Comparison of ENCODE assay signal across 9 cellular contexts in the genomic region with DNA sequence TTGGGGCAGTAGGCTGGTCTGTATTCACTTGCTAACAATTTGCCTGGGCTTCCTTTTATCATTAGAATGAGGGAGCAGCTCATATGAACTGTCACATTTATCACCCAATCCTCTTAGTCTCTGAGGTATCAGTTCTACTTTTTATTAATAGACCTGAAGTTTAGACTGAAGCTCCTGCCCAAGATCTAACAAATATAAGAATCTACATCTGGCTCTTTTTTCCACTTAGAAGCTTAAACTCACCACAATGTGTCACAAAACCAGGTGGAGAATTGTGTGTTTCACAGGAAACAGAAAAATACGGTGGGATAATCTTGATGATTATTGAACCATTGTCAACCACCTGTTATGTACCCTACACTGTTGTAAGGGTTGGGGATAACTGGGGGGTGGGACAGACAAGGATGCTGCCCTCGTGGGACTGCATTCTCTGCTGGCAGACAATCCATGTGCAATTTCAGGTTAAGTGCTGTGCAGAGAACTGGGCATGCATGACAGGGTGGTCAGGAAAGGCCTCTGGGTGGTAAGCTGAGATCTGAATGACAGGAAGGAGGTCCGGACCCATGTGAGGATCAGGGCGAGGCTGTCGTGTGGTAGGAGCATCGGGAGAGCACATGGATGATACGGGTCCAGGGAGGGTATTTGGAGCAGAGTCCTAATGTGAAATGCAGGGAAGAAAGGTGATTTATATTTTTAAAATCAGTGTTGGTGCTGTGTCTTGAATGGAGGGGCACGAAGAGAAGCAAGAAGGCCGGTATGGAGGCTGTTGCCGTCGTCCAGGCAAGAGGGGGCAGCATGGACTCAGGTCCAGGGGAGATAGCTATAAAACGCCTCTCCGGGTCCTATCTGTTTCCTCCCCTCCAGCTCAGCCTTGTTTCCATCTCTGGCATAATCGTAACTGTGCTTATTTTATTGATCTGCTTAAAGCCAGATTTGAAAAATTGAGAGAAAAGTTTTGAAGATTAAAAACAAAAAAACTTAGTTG. TPM values are rescaled to one million over a fixed set of nuclear protein-coding genes. Genes with fewer than 3 reads are reported as not detected.
DNase-seq lines count a peak whose midpoint lies in the region; ATAC-seq and TF ChIP-seq lines count a peak whose summit lies in the region.
"Had no signal": no experiment of that assay in that cellular context is flagged by ENCODE, and none has a peak within 500 bp of the region (broad histone marks: within the 10 kb centered on the region; RNA-seq: fewer than 3 reads in every experiment).

No MANE protein-coding gene starts in this region.

- 20 to 41% methylated on average over 14 of the region's 14 CpGs for WGBS in sigmoid colon, 2 donors

- H3K4me1 ChIP-seq in Karpas-422 (ENCODE audit: low read length) (peaks cover 30% of the 10 kb centered on the region), sigmoid colon (no peaks in the 10 kb centered on the region)

- no peaks in the 10 kb centered on the region for H3K9me3 ChIP-seq in Karpas-422 (ENCODE audit: low read length)
- no peaks in the 10 kb centered on the region for H3K9me3 ChIP-seq in sigmoid colon

- no peaks in the 10 kb centered on the region for H3K9me2 ChIP-seq in Karpas-422 (replicated peaks; ENCODE audit: insufficient read depth, low read length)

- DNase-seq in Karpas-422 (peak; percentile 70), left lobe of liver (ENCODE audit: low spot score) (no peak), GDM1 (lab: John Stamatoyannopoulos, UW) (no peak), HUDEP-2 (lab: John Stamatoyannopoulos, UW; ENCODE audit: unreplicated experiment in 76 of 76) (no peak), sigmoid colon (no peak)
- DNase-seq in activated T-cell treated with anti-CD3 and anti-CD28 coated beads, Interleukin-2, amount 50 U/mL, for 1 hour: no peak

- no peak for TF ChIP-seq POLR2A in sigmoid colon (IDR thresholded peaks at IDR 0.05)

- peaks cover 26% of the 10 kb centered on the region for H3K36me3 ChIP-seq in Karpas-422 (ENCODE audit: insufficient read depth, low read length)
- H3K36me3 ChIP-seq in sigmoid colon: peaks cover 0 to 47% (median 15%) of the 10 kb centered on the region in 4 donors

- H3K27ac ChIP-seq in Karpas-422 (ENCODE audit: low read length) (no peak overlapping the region), sigmoid colon (no peak overlapping the region)
- H3K27ac ChIP-seq: VCaP had no signal

- peak; percentile 80 for ATAC-seq in GM18499 (IDR thresholded peaks at IDR 0.05; ENCODE audit: insufficient read depth, unreplicated experiment)
- ATAC-seq in GM21825 (IDR thresholded peaks at IDR 0.05; ENCODE audit: unreplicated experiment): peak; percentile 76
- peak; percentile 32 for ATAC-seq in left lobe of liver

- TF ChIP-seq EP300 in sigmoid colon (IDR thresholded peaks at IDR 0.05): no peak

- TF ChIP-seq CTCF in sigmoid colon (IDR thresholded peaks at IDR 0.05): no peak

- H3K4me2 ChIP-seq in Karpas-422 (ENCODE audit: low read depth, low read length, poor library complexity, severe bottlenecking): peak overlapping the region; percentile 1

- no peak overlapping the region for H2AFZ ChIP-seq in Karpas-422 (ENCODE audit: low read length)

- intact Hi-C loops in sigmoid colon (cut with DNase I): loop anchor here (2.0 kb wide), 1 partner anchor 175 kb away; no protein-coding TSS in a partner anchor

- H3K4me3 ChIP-seq in Karpas-422 (ENCODE audit: low read length): no peak overlapping the region
- no peak overlapping the region for H3K4me3 ChIP-seq in sigmoid colon

- no peak overlapping the region for H3K9ac ChIP-seq in Karpas-422 (ENCODE audit: low read length)

- no peaks in the 10 kb centered on the region for H3K27me3 ChIP-seq in Karpas-422 (ENCODE audit: low read length)
- H3K27me3 ChIP-seq in sigmoid colon: no peaks in the 10 kb centered on the region

- peaks cover 4% of the 10 kb centered on the region; the same call in 1 of the 2 replicates for H3K79me2 ChIP-seq in Karpas-422 (ENCODE audit: low read length)

- 0 out of 2 replicates have a peak, but pooled peaks cover 5% of the 10 kb centered on the region for H4K20me1 ChIP-seq in Karpas-422 (ENCODE audit: insufficient read depth, low read depth, low read length)

RNA-seq across cellular contexts. Expression of a gene that starts 17.6 kb away (rescaled TPM):
- 124 and 254 TPM in 2 replicates for total RNA-seq in Karpas-422 (2014; rRNA removed; shearing (Covaris generic); ENCODE audit: low replicate concordance)
- total RNA-seq in left lobe of liver: 90.4 TPM
- 100 to 1,000 TPM; 155 to 227 (median 181) TPM for total RNA-seq in sigmoid colon
- 1,000 to 10,000 TPM in 2 of 3 donors, 100 to 1,000 TPM in 1; 696 to 1,674 (median 1,233) TPM for polyA plus RNA-seq in sigmoid colon

RNA-seq across cellular contexts. Expression of a gene that starts 31.9 kb away (rescaled TPM):
- total RNA-seq in Karpas-422 (2014; rRNA removed; shearing (Covaris generic); ENCODE audit: low replicate concordance): 300 and 482 TPM in 2 replicates
- 85.5 TPM for total RNA-seq in left lobe of liver
- total RNA-seq in sigmoid colon: 100 to 1,000 TPM; 165 to 208 (median 186) TPM
- 1,000 to 10,000 TPM in 1 of 3 donors, 100 to 1,000 TPM in 2; 558 to 1,173 (median 876) TPM for polyA plus RNA-seq in sigmoid colon

RNA-seq across cellular contexts. Expression of a gene that starts 59.7 kb away (rescaled TPM):
- 0.04 TPM in 1 of 2 replicates, not detected in the other for total RNA-seq in Karpas-422 (2014; rRNA removed; shearing (Covaris generic); ENCODE audit: low replicate concordance)
- total RNA-seq in left lobe of liver (4.9 TPM), sigmoid colon (10 to 100 TPM; 17.3 to 37.7 (median 22.1) TPM)
- 10 to 100 TPM in 1 of 3 donors, 1 to 10 TPM in 2; 3.3 to 11.1 (median 5.4) TPM for polyA plus RNA-seq in sigmoid colon
